In genomic region chr5:125140855-125141254, GRCh38 we compare ENCODE assay signal across 13 cellular contexts.
DNase-seq lines count a peak whose midpoint lies in the region; ATAC-seq and TF ChIP-seq lines count a peak whose summit lies in the region.
"Had no signal": no experiment of that assay in that cellular context is flagged by ENCODE, and none has a peak within 500 bp of the region (broad histone marks: within the 10 kb centered on the region; RNA-seq: fewer than 3 reads in every experiment).

No MANE protein-coding gene starts in this region.

- H3K4me3 ChIP-seq in AG04449 (ENCODE audit: low read depth, low read length): no peak overlapping the region
- no peak overlapping the region for H3K4me3 ChIP-seq in dorsolateral prefrontal cortex
- H3K4me3 ChIP-seq: adrenal gland had no signal

- H3K27ac ChIP-seq in dorsolateral prefrontal cortex: no peak overlapping the region
- H3K27ac ChIP-seq: adrenal gland had no signal

- ATAC-seq in activated B cell treated with CpG ODN at 0.5 μM for 24 hours (ENCODE audit: low read depth) (peak; percentile 10), GM21529 (IDR thresholded peaks at IDR 0.05; ENCODE audit: unreplicated experiment) (no peak), GM19452 (IDR thresholded peaks at IDR 0.05; ENCODE audit: unreplicated experiment) (no peak)
- ATAC-seq: stimulated activated naive CD8-positive, alpha-beta T cell treated with anti-CD3 and anti-CD28 coated beads, Interleukin-15, amount 100 ng/mL, for 72 hours had no signal

- TF ChIP-seq CTCF in AG04449 (IDR thresholded peaks at IDR 0.05; ENCODE audit: insufficient read depth, low read length, missing control alignments) (no peak), activated B cell treated with CpG ODN at 0.5 μM for 24 hours (IDR thresholded peaks at IDR 0.05) (no peak), dorsolateral prefrontal cortex (IDR thresholded peaks at IDR 0.05 in 54 of 56, conservative IDR thresholded peaks at IDR 0.05 in 2 of 56; ENCODE audit: low read depth in 1 of 56, partially characterized antibody in 56 of 56) (no peak)

- H3K27me3 ChIP-seq in dorsolateral prefrontal cortex: no peaks in the 10 kb centered on the region
- H3K27me3 ChIP-seq: adrenal gland had no signal

- no peaks in the 10 kb centered on the region for H3K27me3 Mint-ChIP-seq in activated B cell treated with CpG ODN at 0.5 μM for 24 hours
- H3K27me3 Mint-ChIP-seq: memory B cell; stimulated activated naive CD8-positive, alpha-beta T cell treated with anti-CD3 and anti-CD28 coated beads, Interleukin-15, amount 100 ng/mL, for 72 hours had no signal

- DNase-seq in AG04449 (ENCODE audit: low read depth, low spot score) (peak; percentile 47), HCEC 1CT (peak; percentile 92), activated B cell treated with CpG ODN at 0.5 μM for 24 hours (no peak), kidney tubule cell (ENCODE audit: low spot score) (peak; percentile 61), dorsolateral prefrontal cortex (no peak), iPS-NIHi7 (ENCODE audit: extremely low spot score) (no peak)
- DNase-seq: activated CD4-positive, alpha-beta T cell treated with anti-CD3 and anti-CD28 coated beads, Interleukin-2, amount 50 U/mL, for 48 hours; adrenal gland; stimulated activated naive CD8-positive, alpha-beta T cell treated with anti-CD3 and anti-CD28 coated beads, Interleukin-15, amount 100 ng/mL, for 72 hours had no signal

- H3K4me1 Mint-ChIP-seq in activated B cell treated with CpG ODN at 0.5 μM for 24 hours: peaks cover 12% of the 10 kb centered on the region
- H3K4me1 Mint-ChIP-seq: CD14-positive monocyte; stimulated activated naive CD8-positive, alpha-beta T cell treated with anti-CD3 and anti-CD28 coated beads, Interleukin-15, amount 100 ng/mL, for 72 hours had no signal

- CTCF ChIA-PET in AG04449 (lab: Yijun Ruan, JAX): no interaction called here
- CTCF ChIA-PET in activated B cell treated with CpG ODN at 0.5 μM for 24 hours (lab: Charles Lee): no interaction called here

- H3K9me3 Mint-ChIP-seq in activated B cell treated with CpG ODN at 0.5 μM for 24 hours: no peaks in the 10 kb centered on the region

- H3K27ac Mint-ChIP-seq in activated B cell treated with CpG ODN at 0.5 μM for 24 hours: no peak overlapping the region
- H3K27ac Mint-ChIP-seq: CD14-positive monocyte, memory B cell had no signal

- intact Hi-C loops in activated B cell treated with CpG ODN at 0.5 μM for 24 hours (cut with micrococcal nuclease) (no loop called here), dorsolateral prefrontal cortex (cut with DNase I) (no loop called here)

- POLR2A ChIA-PET in AG04449 (lab: Yijun Ruan, JAX): no interaction called here
- POLR2A ChIA-PET in activated B cell treated with CpG ODN at 0.5 μM for 24 hours (lab: Charles Lee): no interaction called here

- H3K36me3 Mint-ChIP-seq in activated B cell treated with CpG ODN at 0.5 μM for 24 hours (ENCODE audit: low read depth): no peaks in the 10 kb centered on the region
- H3K36me3 Mint-ChIP-seq: CD14-positive monocyte, memory B cell had no signal

- H3K4me3 Mint-ChIP-seq in activated B cell treated with CpG ODN at 0.5 μM for 24 hours: no peak overlapping the region
- H3K4me3 Mint-ChIP-seq: CD14-positive monocyte; memory B cell; stimulated activated naive CD8-positive, alpha-beta T cell treated with anti-CD3 and anti-CD28 coated beads, Interleukin-15, amount 100 ng/mL, for 72 hours had no signal

Comparison
In these comparisons a context has a peak if more than half of its experiments do, and no peak if none do; other contexts are left out.
1. DNase-seq: peak in AG04449 (single experiment), HCEC 1CT (single experiment) and kidney tubule cell (single experiment); none in activated B cell treated with CpG ODN at 0.5 μM for 24 hours (single experiment), dorsolateral prefrontal cortex (0 of 10) and iPS-NIHi7 (single experiment).